In genomic region chr6:3337521-3338350, GRCh38 we compare ENCODE assay signal across 10 cellular contexts.
DNase-seq lines count a peak whose midpoint lies in the region; ATAC-seq and TF ChIP-seq lines count a peak whose summit lies in the region.
"Had no signal": no experiment of that assay in that cellular context is flagged by ENCODE, and none has a peak within 500 bp of the region (broad histone marks: within the 10 kb centered on the region; RNA-seq: fewer than 3 reads in every experiment).

No MANE protein-coding gene starts in this region.

- no peaks in the 10 kb centered on the region for H3K27me3 ChIP-seq in hepatocyte

- no peak overlapping the region for H3K27ac Mint-ChIP-seq in natural killer cell treated with Interleukin-12 subunit alpha and Interleukin-12 subunit beta and Interleukin-15 and Interleukin-18, amount 100 ng/mL, for 72 hours
- no peak overlapping the region for H3K27ac Mint-ChIP-seq in natural killer cell
- H3K27ac Mint-ChIP-seq: CD4-positive, alpha-beta T cell had no signal

- H3K4me2 ChIP-seq in hepatocyte, result no peak overlapping the region

- H3K4me3 Mint-ChIP-seq in natural killer cell treated with Interleukin-12 subunit alpha and Interleukin-12 subunit beta and Interleukin-15 and Interleukin-18, amount 100 ng/mL, for 72 hours, result peak overlapping the region; percentile 10
- H3K4me3 Mint-ChIP-seq in natural killer cell, result no peak overlapping the region
- H3K4me3 Mint-ChIP-seq: CD4-positive, alpha-beta T cell had no signal

- no peaks in the 10 kb centered on the region for H3K9me3 Mint-ChIP-seq in natural killer cell treated with Interleukin-12 subunit alpha and Interleukin-12 subunit beta and Interleukin-15 and Interleukin-18, amount 100 ng/mL, for 72 hours
- no peaks in the 10 kb centered on the region for H3K9me3 Mint-ChIP-seq in natural killer cell
- H3K9me3 Mint-ChIP-seq: CD4-positive, alpha-beta T cell had no signal

- H3K9me3 ChIP-seq in hepatocyte (ENCODE audit: low read depth), result no peaks in the 10 kb centered on the region

- no peak for TF ChIP-seq CTCF in natural killer cell (IDR thresholded peaks at IDR 0.05)
- TF ChIP-seq CTCF in hepatocyte (IDR thresholded peaks at IDR 0.05; ENCODE audit: poor library complexity), result no peak

- H3K36me3 ChIP-seq in hepatocyte (replicated peaks; ENCODE audit: insufficient read depth, low read depth), result no peaks in the 10 kb centered on the region

- H3K4me3 ChIP-seq in hepatocyte, result no peak overlapping the region

- H2AFZ ChIP-seq in hepatocyte, result no peak overlapping the region

- H3K27ac ChIP-seq in hepatocyte, result peak overlapping the region; percentile 39

- no peaks in the 10 kb centered on the region for H3K9me2 ChIP-seq in hepatocyte (replicated peaks; ENCODE audit: insufficient read depth)

- H3K27me3 Mint-ChIP-seq in natural killer cell treated with Interleukin-12 subunit alpha and Interleukin-12 subunit beta and Interleukin-15 and Interleukin-18, amount 100 ng/mL, for 72 hours, result peaks cover 10 to 38% of the 10 kb centered on the region in 2 donors
- peaks cover 4 to 23% of the 10 kb centered on the region in 2 donors for H3K27me3 Mint-ChIP-seq in natural killer cell (ENCODE audit: low read depth in 2 of 2)
- H3K27me3 Mint-ChIP-seq: CD4-positive, alpha-beta T cell had no signal

- H3K79me2 ChIP-seq in hepatocyte, result peaks cover 7% of the 10 kb centered on the region

- no peaks in the 10 kb centered on the region for H3K36me3 Mint-ChIP-seq in natural killer cell treated with Interleukin-12 subunit alpha and Interleukin-12 subunit beta and Interleukin-15 and Interleukin-18, amount 100 ng/mL, for 72 hours
- H3K36me3 Mint-ChIP-seq in natural killer cell, result no peaks in the 10 kb centered on the region

- DNase-seq in natural killer cell treated with Interleukin-12 subunit alpha and Interleukin-12 subunit beta and Interleukin-15 and Interleukin-18, amount 100 ng/mL, for 72 hours (ENCODE audit: low spot score), result no peak
- DNase-seq in natural killer cell (no peak), SHP77 (lab: John Stamatoyannopoulos, UW) (peak; percentile 35 to 55), hepatocyte (ENCODE audit: low spot score) (peak; percentile 40), NCI-H446 (lab: John Stamatoyannopoulos, UW) (no peak), mucosa of gallbladder (ENCODE audit: low spot score) (no peak)
- DNase-seq in activated CD8-positive, alpha-beta memory T cell treated with anti-CD3 and anti-CD28 coated beads for 24 hours, result no peak
- DNase-seq: CD4-positive, alpha-beta T cell; NCI-H1417 treated with DMSO at 0.1 percent for 48 hours had no signal

- intact Hi-C loops in natural killer cell (cut with micrococcal nuclease), result no loop called here

- peaks cover 23% of the 10 kb centered on the region for H3K4me1 ChIP-seq in hepatocyte (ENCODE audit: insufficient read depth)

- no peaks in the 10 kb centered on the region for H4K20me1 ChIP-seq in hepatocyte (ENCODE audit: insufficient read depth, poor library complexity, severe bottlenecking)

- peaks cover 9 to 23% of the 10 kb centered on the region in 2 donors for H3K4me1 Mint-ChIP-seq in natural killer cell treated with Interleukin-12 subunit alpha and Interleukin-12 subunit beta and Interleukin-15 and Interleukin-18, amount 100 ng/mL, for 72 hours (ENCODE audit: low read depth in 2 of 2)
- peaks cover 20 to 25% of the 10 kb centered on the region in 2 donors for H3K4me1 Mint-ChIP-seq in natural killer cell

- 66% methylated on average over 15 of the region's 15 CpGs for WGBS in hepatocyte (ENCODE audit: low lambda C conversion rate, missing lambda C conversion rate)

- no peak for ATAC-seq in natural killer cell treated with Interleukin-12 subunit alpha and Interleukin-12 subunit beta and Interleukin-15 and Interleukin-18, amount 100 ng/mL, for 72 hours
- no peak for ATAC-seq in natural killer cell
- ATAC-seq in HG03460 (IDR thresholded peaks at IDR 0.05; ENCODE audit: unreplicated experiment), result no peak

Comparison
In these comparisons a context has a peak if more than half of its experiments do, and no peak if none do; other contexts are left out.
1. DNase-seq: peak in SHP77 (2 of 2) and hepatocyte (single experiment); none in natural killer cell treated with Interleukin-12 subunit alpha and Interleukin-12 subunit beta and Interleukin-15 and Interleukin-18, amount 100 ng/mL, for 72 hours (single experiment), natural killer cell (single experiment), activated CD8-positive, alpha-beta memory T cell treated with anti-CD3 and anti-CD28 coated beads for 24 hours (single experiment), NCI-H446 (0 of 2) and mucosa of gallbladder (single experiment).